In genomic region chr4:139053909-139054308, GRCh38 we compare ENCODE assay signal across 18 cellular contexts. TPM values are rescaled to one million over a fixed set of nuclear protein-coding genes. Genes with fewer than 3 reads are reported as not detected.
A peak's percentile ranks its signal among the peaks of the same experiment; 100 is the strongest.
DNase-seq lines count a peak whose midpoint lies in the region; ATAC-seq and TF ChIP-seq lines count a peak whose summit lies in the region.
"Had no signal": no experiment of that assay in that cellular context is flagged by ENCODE, and none has a peak within 500 bp of the region (broad histone marks: within the 10 kb centered on the region; RNA-seq: fewer than 3 reads in every experiment).

No MANE protein-coding gene starts in this region.

- TF ChIP-seq CTCF in coronary artery (IDR thresholded peaks at IDR 0.05) = no peak

- H3K36me3 Mint-ChIP-seq in activated naive CD4-positive, alpha-beta T cell treated with anti-CD3 and anti-CD28 coated beads, Interleukin-2, amount 10 ng/mL, durations not matched to agents 7 days and 5 days = peaks cover 48% of the 10 kb centered on the region
- peaks cover 44% of the 10 kb centered on the region for H3K36me3 Mint-ChIP-seq in CD4-positive, CD25-positive, alpha-beta regulatory T cell
- H3K36me3 Mint-ChIP-seq in T-cell = peaks cover 38% of the 10 kb centered on the region
- peaks cover 17 to 24% of the 10 kb centered on the region in 2 donors for H3K36me3 Mint-ChIP-seq in naive B cell

- peaks cover 5% of the 10 kb centered on the region for H3K4me1 Mint-ChIP-seq in activated naive CD4-positive, alpha-beta T cell treated with anti-CD3 and anti-CD28 coated beads, Interleukin-2, amount 10 ng/mL, durations not matched to agents 7 days and 5 days
- H3K4me1 Mint-ChIP-seq in CD4-positive, CD25-positive, alpha-beta regulatory T cell = peaks cover 19 to 40% (median 34%) of the 10 kb centered on the region in 4 donors
- H3K4me1 Mint-ChIP-seq in T-cell (peaks cover 32 to 38% (median 34%) of the 10 kb centered on the region in 3 donors), naive B cell (peaks cover 7 to 18% (median 13%) of the 10 kb centered on the region in 3 donors)

- peak overlapping the region; percentile 1 for H3K27ac Mint-ChIP-seq in activated naive CD4-positive, alpha-beta T cell treated with anti-CD3 and anti-CD28 coated beads, Interleukin-2, amount 10 ng/mL, durations not matched to agents 7 days and 5 days
- peak overlapping the region; percentile 4 to 68 (median 60) for H3K27ac Mint-ChIP-seq in CD4-positive, CD25-positive, alpha-beta regulatory T cell
- peak overlapping the region; percentile 6 to 75 for H3K27ac Mint-ChIP-seq in T-cell
- H3K27ac Mint-ChIP-seq in naive B cell = peak overlapping the region in 4 of 6 donors; percentile 0 to 90 (median 53)

- CTCF ChIA-PET in activated naive CD4-positive, alpha-beta T cell treated with anti-CD3 and anti-CD28 coated beads, Interleukin-2, amount 10 ng/mL, durations not matched to agents 7 days and 5 days (lab: Charles Lee) = interaction anchor here (1.2 kb wide), 1 partner anchor 26 kb away, joined by 4 read pairs; no protein-coding TSS in a partner anchor
- CTCF ChIA-PET in T-cell (lab: Charles Lee) = interaction anchor here (1.2 to 1.8 kb wide), 2 partner anchors 23 to 24 kb away, joined by 4 read pairs; no protein-coding TSS in a partner anchor

- no peak overlapping the region for H3K4me3 Mint-ChIP-seq in activated naive CD4-positive, alpha-beta T cell treated with anti-CD3 and anti-CD28 coated beads, Interleukin-2, amount 10 ng/mL, durations not matched to agents 7 days and 5 days
- no peak overlapping the region for H3K4me3 Mint-ChIP-seq in CD4-positive, CD25-positive, alpha-beta regulatory T cell
- no peak overlapping the region for H3K4me3 Mint-ChIP-seq in T-cell
- H3K4me3 Mint-ChIP-seq in naive B cell = no peak overlapping the region
- H3K4me3 Mint-ChIP-seq: H9 had no signal

- H3K36me3 ChIP-seq in CD4-positive, CD25-positive, alpha-beta regulatory T cell (ENCODE audit: control insufficient read depth, insufficient read depth, low read length) = peaks cover 54% of the 10 kb centered on the region

- no peaks in the 10 kb centered on the region for H3K27me3 ChIP-seq in CD4-positive, CD25-positive, alpha-beta regulatory T cell (ENCODE audit: control insufficient read depth, insufficient read depth, low read length)
- H3K27me3 ChIP-seq: BLaER1, MG63 had no signal

- H3K9me3 Mint-ChIP-seq in activated naive CD4-positive, alpha-beta T cell treated with anti-CD3 and anti-CD28 coated beads, Interleukin-2, amount 10 ng/mL, durations not matched to agents 7 days and 5 days = no peaks in the 10 kb centered on the region
- H3K9me3 Mint-ChIP-seq in CD4-positive, CD25-positive, alpha-beta regulatory T cell = peaks cover 0 to 2% (median 0%) of the 10 kb centered on the region in 7 donors
- H3K9me3 Mint-ChIP-seq in T-cell = no peaks in the 10 kb centered on the region
- H3K9me3 Mint-ChIP-seq in naive B cell = no peaks in the 10 kb centered on the region
- H3K9me3 Mint-ChIP-seq: H9 had no signal

- H3K4me3 ChIP-seq in CD4-positive, CD25-positive, alpha-beta regulatory T cell (ENCODE audit: low read depth, low read length) = no peak overlapping the region
- H3K4me3 ChIP-seq in coronary artery = no peak overlapping the region
- H3K4me3 ChIP-seq: BLaER1, MG63 had no signal

- H3K27me3 Mint-ChIP-seq in activated naive CD4-positive, alpha-beta T cell treated with anti-CD3 and anti-CD28 coated beads, Interleukin-2, amount 10 ng/mL, durations not matched to agents 7 days and 5 days = no peaks in the 10 kb centered on the region
- H3K27me3 Mint-ChIP-seq in CD4-positive, CD25-positive, alpha-beta regulatory T cell = no peaks in the 10 kb centered on the region
- H3K27me3 Mint-ChIP-seq in T-cell = no peaks in the 10 kb centered on the region
- no peaks in the 10 kb centered on the region for H3K27me3 Mint-ChIP-seq in naive B cell

- H3K27ac ChIP-seq in CD4-positive, CD25-positive, alpha-beta regulatory T cell (ENCODE audit: insufficient read depth, low read length, poor library complexity, severe bottlenecking) = no peak overlapping the region
- no peak overlapping the region for H3K27ac ChIP-seq in coronary artery
- H3K27ac ChIP-seq: BLaER1 had no signal

- no peaks in the 10 kb centered on the region for H3K9me3 ChIP-seq in CD4-positive, CD25-positive, alpha-beta regulatory T cell (ENCODE audit: control insufficient read depth in 2 of 2, low read length in 2 of 2)
- H3K9me3 ChIP-seq: BLaER1, MG63 had no signal

- POLR2A ChIA-PET in T-cell (lab: Charles Lee) = interaction anchor here (0.6 to 0.7 kb wide), 2 partner anchors 10 to 25 kb away, joined by 3 read pairs; no protein-coding TSS in a partner anchor

- DNase-seq in activated naive CD4-positive, alpha-beta T cell treated with anti-CD3 and anti-CD28 coated beads, Interleukin-2, amount 10 ng/mL, durations not matched to agents 7 days and 5 days = no peak
- no peak for DNase-seq in activated naive CD4-positive, alpha-beta T cell treated with Interleukin-2 at 50 U/mL for 16 hours
- no peak for DNase-seq in CD4-positive, CD25-positive, alpha-beta regulatory T cell
- DNase-seq in T-cell (no peak), naive B cell (no peak), coronary artery (ENCODE audit: low spot score) (no peak), putamen (ENCODE audit: low spot score) (no peak), AG08396 (ENCODE audit: low spot score) (no peak)
- DNase-seq: 8988T, COR-L47, EL, H9, MG63, NCI-H1092, NCI-H2081 treated with DMSO at 0.1 percent for 48 hours, NCI-H510A treated with DMSO at 0.1 percent for 48 hours, NCI-H82 had no signal

- H3K4me1 ChIP-seq in CD4-positive, CD25-positive, alpha-beta regulatory T cell (ENCODE audit: control insufficient read depth, insufficient read depth, low read length, poor library complexity, severe bottlenecking) = peaks cover 5% of the 10 kb centered on the region
- H3K4me1 ChIP-seq: BLaER1 had no signal

- no peak for ATAC-seq in CD4-positive, CD25-positive, alpha-beta regulatory T cell (ENCODE audit: low read depth in 2 of 2)
- ATAC-seq in T-cell (replicated peaks in 1 of 4) = no peak
- no peak for ATAC-seq in naive B cell (ENCODE audit: low read depth in 2 of 2)

RNA-seq across cellular contexts. Expression of gene NOCT, which starts 38.3 kb away (rescaled TPM):
- 14.6 TPM for total RNA-seq in CD4-positive, CD25-positive, alpha-beta regulatory T cell
- polyA plus RNA-seq in CD4-positive, CD25-positive, alpha-beta regulatory T cell = under 1 TPM in 3 of 4 donors, not detected in 1; 0.14 to 0.44 (median 0.24) TPM
- 10 to 100 TPM in 1 of 5 donors, 1 to 10 TPM in 4; 2.4 to 19.3 (median 3.1) TPM for total RNA-seq in T-cell
- polyA plus RNA-seq in naive B cell (ENCODE audit: low read depth in 6 of 6) = 1 to 10 TPM in 3 of 6 donors, under 1 TPM in 2, not detected in 1; 0.41 to 4.3 (median 1.3) TPM

Comparison
In these comparisons a context has a peak if more than half of its experiments do, and no peak if none do; other contexts are left out.
1. H3K27ac Mint-ChIP-seq: peak in every context shown above with its lines; median percentile 60 in CD4-positive, CD25-positive, alpha-beta regulatory T cell; 53 in naive B cell; 40 in T-cell; 1 in activated naive CD4-positive, alpha-beta T cell treated with anti-CD3 and anti-CD28 coated beads, Interleukin-2, amount 10 ng/mL, durations not matched to agents 7 days and 5 days.